1 cellular context compared by ENCODE assay signal in the genomic region with DNA sequence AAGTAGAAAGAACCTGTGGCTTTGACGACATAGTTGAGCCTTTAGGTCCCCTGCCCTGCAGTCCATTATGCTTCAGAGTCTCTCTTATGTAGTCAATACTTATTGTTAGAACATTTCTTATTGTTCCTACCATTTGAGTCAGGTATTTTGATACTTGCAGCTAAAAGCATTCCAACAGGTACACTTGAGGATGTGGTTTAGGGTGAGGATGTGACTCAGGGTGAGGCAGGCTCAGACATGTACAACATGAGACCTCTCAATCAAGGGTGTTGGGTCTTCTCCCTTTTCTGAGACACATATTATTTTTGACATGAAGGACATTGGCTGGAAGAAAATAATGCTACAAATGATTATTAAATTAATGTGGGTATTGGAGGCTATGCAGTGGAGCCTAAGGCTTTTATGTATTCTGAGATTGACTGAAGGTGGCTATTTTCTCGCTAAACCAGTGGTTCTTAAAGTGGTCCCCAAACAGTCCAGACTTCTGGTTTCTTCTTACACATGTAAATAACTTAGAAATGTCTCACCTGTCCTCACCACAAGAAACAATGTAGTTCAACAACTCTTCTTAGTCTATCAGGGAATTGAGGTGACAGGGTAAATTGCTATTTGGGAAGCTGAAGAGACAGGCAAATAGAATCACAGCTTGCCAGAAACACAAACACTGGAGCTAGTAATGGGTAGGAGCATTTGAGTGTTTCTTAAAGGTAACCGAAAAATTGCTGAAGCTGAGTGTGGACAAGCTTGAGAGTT.
TF ChIP-seq lines count a peak whose summit lies in the region.

No MANE protein-coding gene starts in this region.

TF ChIP-seq in GM12878, 131 proteins besides CTCF, POLR2A, EP300 and RAD21 (continued from another document):
- TF ChIP-seq, protein P1, sequence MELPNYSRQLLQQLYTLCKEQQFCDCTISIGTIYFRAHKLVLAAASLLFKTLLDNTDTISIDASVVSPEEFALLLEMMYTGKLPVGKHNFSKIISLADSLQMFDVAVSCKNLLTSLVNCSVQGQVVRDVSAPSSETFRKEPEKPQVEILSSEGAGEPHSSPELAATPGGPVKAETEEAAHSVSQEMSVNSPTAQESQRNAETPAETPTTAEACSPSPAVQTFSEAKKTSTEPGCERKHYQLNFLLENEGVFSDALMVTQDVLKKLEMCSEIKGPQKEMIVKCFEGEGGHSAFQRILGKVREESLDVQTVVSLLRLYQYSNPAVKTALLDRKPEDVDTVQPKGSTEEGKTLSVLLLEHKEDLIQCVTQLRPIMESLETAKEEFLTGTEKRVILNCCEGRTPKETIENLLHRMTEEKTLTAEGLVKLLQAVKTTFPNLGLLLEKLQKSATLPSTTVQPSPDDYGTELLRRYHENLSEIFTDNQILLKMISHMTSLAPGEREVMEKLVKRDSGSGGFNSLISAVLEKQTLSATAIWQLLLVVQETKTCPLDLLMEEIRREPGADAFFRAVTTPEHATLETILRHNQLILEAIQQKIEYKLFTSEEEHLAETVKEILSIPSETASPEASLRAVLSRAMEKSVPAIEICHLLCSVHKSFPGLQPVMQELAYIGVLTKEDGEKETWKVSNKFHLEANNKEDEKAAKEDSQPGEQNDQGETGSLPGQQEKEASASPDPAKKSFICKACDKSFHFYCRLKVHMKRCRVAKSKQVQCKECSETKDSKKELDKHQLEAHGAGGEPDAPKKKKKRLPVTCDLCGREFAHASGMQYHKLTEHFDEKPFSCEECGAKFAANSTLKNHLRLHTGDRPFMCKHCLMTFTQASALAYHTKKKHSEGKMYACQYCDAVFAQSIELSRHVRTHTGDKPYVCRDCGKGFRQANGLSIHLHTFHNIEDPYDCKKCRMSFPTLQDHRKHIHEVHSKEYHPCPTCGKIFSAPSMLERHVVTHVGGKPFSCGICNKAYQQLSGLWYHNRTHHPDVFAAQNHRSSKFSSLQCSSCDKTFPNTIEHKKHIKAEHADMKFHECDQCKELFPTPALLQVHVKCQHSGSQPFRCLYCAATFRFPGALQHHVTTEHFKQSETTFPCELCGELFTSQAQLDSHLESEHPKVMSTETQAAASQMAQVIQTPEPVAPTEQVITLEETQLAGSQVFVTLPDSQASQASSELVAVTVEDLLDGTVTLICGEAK (IDR thresholded peaks at IDR 0.05; ENCODE audit: borderline replicate concordance): no peak
